ENCODE assay signal across 24 cellular contexts in the genomic region with DNA sequence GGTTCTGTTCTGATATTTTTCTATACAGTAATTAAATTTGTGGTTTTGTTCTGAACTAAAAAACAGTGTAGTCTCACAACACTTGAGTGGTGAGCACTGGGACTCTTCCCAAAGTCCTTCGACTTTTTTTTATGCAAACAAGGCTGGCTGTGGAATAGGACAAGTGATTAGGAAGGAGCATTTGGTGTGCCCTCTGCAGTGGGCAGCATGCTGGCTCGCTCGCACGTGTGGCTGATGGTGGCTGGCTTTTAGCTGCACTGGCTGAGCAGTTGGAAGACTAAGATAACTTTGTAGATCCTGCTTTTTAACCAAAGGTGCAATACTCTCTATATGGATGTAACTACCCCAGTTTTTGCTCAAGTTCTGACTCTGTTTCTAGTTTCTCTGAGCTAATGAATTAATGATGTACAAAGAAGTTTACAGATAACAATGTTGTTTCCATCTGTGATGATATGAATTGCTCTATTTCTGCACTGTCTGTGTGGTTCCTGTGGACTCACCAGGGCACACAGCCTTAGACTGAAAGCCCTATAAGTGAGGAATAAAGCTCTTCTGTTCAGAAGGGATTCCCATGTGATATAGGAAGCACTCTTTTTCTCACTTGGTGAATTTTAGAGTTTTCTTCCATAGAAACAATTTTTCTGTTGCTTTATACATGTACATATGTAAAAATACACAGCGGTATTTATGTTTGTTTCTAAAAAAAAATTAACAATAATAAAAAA.
DNase-seq lines count a peak whose midpoint lies in the region; ATAC-seq and TF ChIP-seq lines count a peak whose summit lies in the region.
"Had no signal": no experiment of that assay in that cellular context is flagged by ENCODE, and none has a peak within 500 bp of the region (broad histone marks: within the 10 kb centered on the region; RNA-seq: fewer than 3 reads in every experiment).

No MANE protein-coding gene starts in this region.

- TF ChIP-seq CTCF in progenitor cell of endocrine pancreas (IDR thresholded peaks at IDR 0.05; ENCODE audit: unreplicated experiment), result no peak

- H3K4me1 Mint-ChIP-seq in progenitor cell of endocrine pancreas (ENCODE audit: low read depth), result peaks cover 26% of the 10 kb centered on the region

- ATAC-seq in left lobe of liver, result peak; percentile 33
- ATAC-seq: activated T-cell treated with anti-CD3 and anti-CD28 coated beads, Interleukin-2, amount 50 U/mL, for 4 hours; effector memory CD8-positive, alpha-beta T cell; naive thymus-derived CD4-positive, alpha-beta T cell; sciatic nerve had no signal

- no peaks in the 10 kb centered on the region for H3K27me3 Mint-ChIP-seq in progenitor cell of endocrine pancreas

- H3K27ac Mint-ChIP-seq in progenitor cell of endocrine pancreas, result peak overlapping the region; percentile 76
- H3K27ac Mint-ChIP-seq: CD4-positive, alpha-beta memory T cell; effector memory CD8-positive, alpha-beta T cell; naive thymus-derived CD4-positive, alpha-beta T cell; stimulated activated naive CD8-positive, alpha-beta T cell treated with anti-CD3 and anti-CD28 coated beads, Interleukin-15, Interleukin-2, amounts not matched to agents 100 ng/mL and 50 ng/mL, for 24 hours had no signal

- no peaks in the 10 kb centered on the region for H3K9me3 Mint-ChIP-seq in progenitor cell of endocrine pancreas (ENCODE audit: low read depth)
- H3K9me3 Mint-ChIP-seq: activated T-cell treated with anti-CD3 and anti-CD28 coated beads, Interleukin-2, amount 50 U/mL, for 4 hours; CD4-positive, alpha-beta memory T cell; effector memory CD8-positive, alpha-beta T cell; stimulated activated naive CD8-positive, alpha-beta T cell treated with anti-CD3 and anti-CD28 coated beads, Interleukin-15, Interleukin-2, amounts not matched to agents 100 ng/mL and 50 ng/mL, for 24 hours had no signal

- H3K9me3 ChIP-seq in HUES6 (ENCODE audit: control insufficient read depth, insufficient read depth, low read depth, low read length), result no peaks in the 10 kb centered on the region
- H3K9me3 ChIP-seq: esophagus squamous epithelium, SK-N-SH had no signal

- peak overlapping the region; percentile 97 for H3K27ac ChIP-seq in HUES6 (ENCODE audit: low read depth, low read length)
- H3K27ac ChIP-seq: KMS-11 had no signal

- peaks cover 3% of the 10 kb centered on the region for H3K36me3 Mint-ChIP-seq in progenitor cell of endocrine pancreas (ENCODE audit: insufficient read depth)
- H3K36me3 Mint-ChIP-seq: CD4-positive, alpha-beta memory T cell had no signal

- H3K4me3 ChIP-seq in HUES6 (ENCODE audit: low read depth, low read length), result no peak overlapping the region
- H3K4me3 ChIP-seq: esophagus squamous epithelium had no signal

- H3K36me3 ChIP-seq in HUES6 (ENCODE audit: control insufficient read depth, insufficient read depth, low read length), result no peaks in the 10 kb centered on the region
- H3K36me3 ChIP-seq: brain microvascular endothelial cell, esophagus squamous epithelium had no signal

- DNase-seq in cerebellar cortex (ENCODE audit: low spot score), result peak; percentile 57
- DNase-seq in left lobe of liver (ENCODE audit: low spot score), result no peak
- no peak for DNase-seq in progenitor cell of endocrine pancreas (ENCODE audit: low spot score, unreplicated experiment)
- no peak for DNase-seq in AML-193 (lab: John Stamatoyannopoulos, UW)
- DNase-seq in AG08396 (ENCODE audit: low spot score), result no peak
- DNase-seq in NOMO-1 treated with dmso at 0.1 percent for 144 hours (lab: John Stamatoyannopoulos, UW; ENCODE audit: unreplicated experiment), result no peak
- DNase-seq: activated CD4-positive, alpha-beta T cell treated with anti-CD3 and anti-CD28 coated beads for 4 hours; activated T-cell treated with anti-CD3 and anti-CD28 coated beads, Interleukin-2, amount 50 U/mL, for 4 hours; brain microvascular endothelial cell; CD4-positive, alpha-beta memory T cell; DMS153; effector memory CD8-positive, alpha-beta T cell; esophagus squamous epithelium; mesendoderm; naive thymus-derived CD4-positive, alpha-beta T cell; NCI-H1694 treated with DMSO at 0.1 percent for 48 hours; NCI-H526 treated with DMSO at 0.1 percent for 48 hours; posterior cingulate gyrus; SK-N-SH; T-helper 2 cell had no signal

- H3K27me3 ChIP-seq in HUES6 (ENCODE audit: control insufficient read depth, insufficient read depth, low read length), result no peaks in the 10 kb centered on the region
- H3K27me3 ChIP-seq: brain microvascular endothelial cell, esophagus squamous epithelium had no signal

- peaks cover 72% of the 10 kb centered on the region for H3K4me1 ChIP-seq in HUES6 (ENCODE audit: control insufficient read depth, insufficient read depth, low read length)

- no peak overlapping the region for H3K4me3 Mint-ChIP-seq in progenitor cell of endocrine pancreas (ENCODE audit: low read depth)
- H3K4me3 Mint-ChIP-seq: activated T-cell treated with anti-CD3 and anti-CD28 coated beads, Interleukin-2, amount 50 U/mL, for 4 hours; CD4-positive, alpha-beta memory T cell; effector memory CD8-positive, alpha-beta T cell; naive thymus-derived CD4-positive, alpha-beta T cell; stimulated activated naive CD8-positive, alpha-beta T cell treated with anti-CD3 and anti-CD28 coated beads, Interleukin-15, Interleukin-2, amounts not matched to agents 100 ng/mL and 50 ng/mL, for 24 hours had no signal

- H3K9ac ChIP-seq in HUES6 (ENCODE audit: low read length), result no peak overlapping the region
- H3K9ac ChIP-seq: KMS-11 had no signal
